1 cellular context compared by ENCODE assay signal in the genomic region with DNA sequence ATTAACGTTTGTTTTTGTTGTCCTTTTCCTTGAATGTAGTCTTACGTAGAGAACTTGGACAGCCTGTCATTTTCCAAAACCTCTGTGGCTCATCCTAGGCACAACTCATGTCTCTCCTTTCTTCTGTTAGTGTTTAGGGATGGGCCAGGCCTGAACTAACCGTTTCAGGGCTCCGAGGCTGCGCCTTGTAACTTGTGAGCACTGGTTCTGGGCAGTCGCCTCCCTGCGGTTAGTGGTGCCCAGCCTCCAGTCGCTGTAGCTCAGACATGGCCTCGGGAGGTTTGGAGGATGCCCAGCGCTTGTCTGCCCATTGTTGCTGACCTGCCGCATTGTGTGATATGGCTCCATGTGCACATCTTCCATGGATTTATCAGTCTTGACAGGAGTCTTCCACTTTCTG.
TF ChIP-seq lines count a peak whose summit lies in the region.

No MANE protein-coding gene starts in this region.

TF ChIP-seq in IMR-90, 13 proteins besides CTCF, POLR2A, EP300 and RAD21:
- TF ChIP-seq CHD1 (IDR thresholded peaks at IDR 0.05; ENCODE audit: low read depth, low read length), result no peak
- TF ChIP-seq, protein P1, sequence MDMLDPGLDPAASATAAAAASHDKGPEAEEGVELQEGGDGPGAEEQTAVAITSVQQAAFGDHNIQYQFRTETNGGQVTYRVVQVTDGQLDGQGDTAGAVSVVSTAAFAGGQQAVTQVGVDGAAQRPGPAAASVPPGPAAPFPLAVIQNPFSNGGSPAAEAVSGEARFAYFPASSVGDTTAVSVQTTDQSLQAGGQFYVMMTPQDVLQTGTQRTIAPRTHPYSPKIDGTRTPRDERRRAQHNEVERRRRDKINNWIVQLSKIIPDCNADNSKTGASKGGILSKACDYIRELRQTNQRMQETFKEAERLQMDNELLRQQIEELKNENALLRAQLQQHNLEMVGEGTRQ (IDR thresholded peaks at IDR 0.05; ENCODE audit: low read depth, low read length), result no peak
- TF ChIP-seq RFX5 (IDR thresholded peaks at IDR 0.05; ENCODE audit: low read depth, low read length), result no peak
- no peak for TF ChIP-seq FOS (IDR thresholded peaks at IDR 0.05; ENCODE audit: low read depth, low read length)
- TF ChIP-seq MAFK (IDR thresholded peaks at IDR 0.05; ENCODE audit: low read depth, low read length), result no peak
- no peak for TF ChIP-seq RCOR1 (IDR thresholded peaks at IDR 0.05; ENCODE audit: insufficient replicate concordance, low read length)
- no peak for TF ChIP-seq NFE2L2 (IDR thresholded peaks at IDR 0.05; ENCODE audit: low read depth, low read length)
- TF ChIP-seq CEBPB (IDR thresholded peaks at IDR 0.05; ENCODE audit: low read depth, low read length), result no peak
- no peak for TF ChIP-seq BHLHE40 (IDR thresholded peaks at IDR 0.05; ENCODE audit: low read depth, low read length)
- TF ChIP-seq, protein P2, sequence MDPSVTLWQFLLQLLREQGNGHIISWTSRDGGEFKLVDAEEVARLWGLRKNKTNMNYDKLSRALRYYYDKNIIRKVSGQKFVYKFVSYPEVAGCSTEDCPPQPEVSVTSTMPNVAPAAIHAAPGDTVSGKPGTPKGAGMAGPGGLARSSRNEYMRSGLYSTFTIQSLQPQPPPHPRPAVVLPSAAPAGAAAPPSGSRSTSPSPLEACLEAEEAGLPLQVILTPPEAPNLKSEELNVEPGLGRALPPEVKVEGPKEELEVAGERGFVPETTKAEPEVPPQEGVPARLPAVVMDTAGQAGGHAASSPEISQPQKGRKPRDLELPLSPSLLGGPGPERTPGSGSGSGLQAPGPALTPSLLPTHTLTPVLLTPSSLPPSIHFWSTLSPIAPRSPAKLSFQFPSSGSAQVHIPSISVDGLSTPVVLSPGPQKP (IDR thresholded peaks at IDR 0.05; ENCODE audit: borderline replicate concordance, low read depth, low read length), result no peak
- no peak for TF ChIP-seq MXI1 (IDR thresholded peaks at IDR 0.05; ENCODE audit: borderline replicate concordance, low read depth, low read length)
- no peak for TF ChIP-seq SMC3 (IDR thresholded peaks at IDR 0.05; ENCODE audit: low read depth, low read length)
- no peak for TF ChIP-seq MAZ (IDR thresholded peaks at IDR 0.05; ENCODE audit: borderline replicate concordance, low read depth, low read length)
